Comparison of ENCODE assay signal across 7 cellular contexts in genomic region chr1:53328009-53328489, GRCh38.
DNase-seq lines count a peak whose midpoint lies in the region; ATAC-seq and TF ChIP-seq lines count a peak whose summit lies in the region.

Gene LRP8, minus strand, starts transcription at chr1:53328070. Its CDS starts 158 bp downstream, at chr1:53327912.

- peak; percentile 61 for TF ChIP-seq POLR2A in GM15510 (IDR thresholded peaks at IDR 0.05; ENCODE audit: borderline replicate concordance, extremely low read depth, insufficient read length)

- DNase-seq in NCI-H2107 treated with DMSO at 0.1 percent for 48 hours (lab: John Stamatoyannopoulos, UW; ENCODE audit: unreplicated experiment) (peak; percentile 37), cardiac fibroblast (ENCODE audit: low read depth in 2 of 2) (peak; percentile 62 to 71), islet precursor cell (peak; percentile 88)
- peak; percentile 37 to 69 for DNase-seq in stimulated activated CD4-positive, alpha-beta T cell treated with anti-CD3 and anti-CD28 coated beads, Interleukin-1b, Interleukin-23, amount 100 ng/mL, for 1 hour (ENCODE audit: low read depth in 2 of 2)

- H3K4me3 ChIP-seq in WI38 (ENCODE audit: low read depth, low read length), result peak within 1 kb of the TSS; percentile 76
- peak within 1 kb of the TSS; percentile 77 to 87 for H3K4me3 ChIP-seq in cardiac fibroblast (replicated peaks in 1 of 2; ENCODE audit: low read depth in 2 of 2, low read length in 2 of 2)

- TF ChIP-seq CTCF in WI38 (IDR thresholded peaks at IDR 0.05; ENCODE audit: low read depth, low read length), result no peak
- TF ChIP-seq CTCF in cardiac fibroblast (IDR thresholded peaks at IDR 0.05; ENCODE audit: low read depth, low read length), result no peak

- ATAC-seq in HG02798 (IDR thresholded peaks at IDR 0.05; ENCODE audit: poor library complexity, unreplicated experiment), result peak; percentile 51

Comparison
In these comparisons a context has a peak if more than half of its experiments do, and no peak if none do; other contexts are left out.
1. Peak in every context shown above with its lines: DNase-seq, ATAC-seq and H3K4me3 ChIP-seq.
2. DNase-seq: peak in every context shown above with its lines; median percentile 88 in islet precursor cell; 66 in cardiac fibroblast; 53 in stimulated activated CD4-positive, alpha-beta T cell treated with anti-CD3 and anti-CD28 coated beads, Interleukin-1b, Interleukin-23, amount 100 ng/mL, for 1 hour; 37 in NCI-H2107 treated with DMSO at 0.1 percent for 48 hours.